In the genomic region with DNA sequence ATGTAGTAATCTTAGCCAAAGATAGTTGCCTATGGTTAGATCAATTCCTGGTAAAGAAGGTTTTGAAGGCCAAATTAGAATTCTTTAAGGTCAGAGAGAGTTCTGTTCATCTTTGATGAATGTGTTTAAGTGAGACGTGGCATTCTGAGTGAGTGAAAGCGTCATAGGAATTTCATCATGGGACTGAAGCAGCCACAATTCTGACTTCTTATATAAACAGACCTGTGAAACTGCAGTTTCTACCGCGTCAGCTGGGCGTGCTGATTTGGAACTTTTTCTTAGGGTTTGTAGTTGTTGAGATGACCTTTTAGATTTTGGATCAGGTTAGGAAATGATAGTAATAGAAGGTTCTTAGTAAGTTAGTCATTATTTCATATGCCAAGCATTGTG, we compare ENCODE assay signal across 1 cellular context.
TF ChIP-seq lines count a peak whose summit lies in the region.

No MANE protein-coding gene starts in this region.

TF ChIP-seq in HepG2, 621 proteins besides CTCF, POLR2A, EP300 and RAD21 (continued from another document):
- no peak for TF ChIP-seq SKIL (CRISPR knock-in tag; IDR thresholded peaks at IDR 0.05; ENCODE audit: borderline replicate concordance)
- no peak for TF ChIP-seq NR3C1 (CRISPR knock-in tag; IDR thresholded peaks at IDR 0.05)
- no peak for TF ChIP-seq HIVEP1 (CRISPR knock-in tag; IDR thresholded peaks at IDR 0.05)
- no peak for TF ChIP-seq NR2F6 (IDR thresholded peaks at IDR 0.05)
- TF ChIP-seq NR2F6 (CRISPR knock-in tag; IDR thresholded peaks at IDR 0.05), result no peak
- no peak for TF ChIP-seq ZNF343 (CRISPR knock-in tag; IDR thresholded peaks at IDR 0.05)
- no peak for TF ChIP-seq CBX5 (CRISPR knock-in tag; IDR thresholded peaks at IDR 0.05; ENCODE audit: borderline replicate concordance)
- no peak for TF ChIP-seq ZNF597 (CRISPR knock-in tag; IDR thresholded peaks at IDR 0.05)
- TF ChIP-seq, protein P1, sequence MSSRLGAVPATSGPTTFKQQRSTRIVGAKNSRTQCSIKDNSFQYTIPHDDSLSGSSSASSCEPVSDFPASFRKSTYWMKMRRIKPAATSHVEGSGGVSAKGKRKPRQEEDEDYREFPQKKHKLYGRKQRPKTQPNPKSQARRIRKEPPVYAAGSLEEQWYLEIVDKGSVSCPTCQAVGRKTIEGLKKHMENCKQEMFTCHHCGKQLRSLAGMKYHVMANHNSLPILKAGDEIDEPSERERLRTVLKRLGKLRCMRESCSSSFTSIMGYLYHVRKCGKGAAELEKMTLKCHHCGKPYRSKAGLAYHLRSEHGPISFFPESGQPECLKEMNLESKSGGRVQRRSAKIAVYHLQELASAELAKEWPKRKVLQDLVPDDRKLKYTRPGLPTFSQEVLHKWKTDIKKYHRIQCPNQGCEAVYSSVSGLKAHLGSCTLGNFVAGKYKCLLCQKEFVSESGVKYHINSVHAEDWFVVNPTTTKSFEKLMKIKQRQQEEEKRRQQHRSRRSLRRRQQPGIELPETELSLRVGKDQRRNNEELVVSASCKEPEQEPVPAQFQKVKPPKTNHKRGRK (CRISPR knock-in tag; IDR thresholded peaks at IDR 0.05), result no peak
- no peak for TF ChIP-seq GATA4 (IDR thresholded peaks at IDR 0.05; ENCODE audit: borderline replicate concordance, low read depth)
- TF ChIP-seq GTF3A (CRISPR knock-in tag; conservative IDR thresholded peaks at IDR 0.05), result no peak
- no peak for TF ChIP-seq ZNF446 (CRISPR knock-in tag; IDR thresholded peaks at IDR 0.05)
- TF ChIP-seq NR2C2 (CRISPR knock-in tag; IDR thresholded peaks at IDR 0.05; ENCODE audit: borderline replicate concordance), result peak; percentile 1; the same call in 1 of the 2 replicates
- TF ChIP-seq, protein P2, sequence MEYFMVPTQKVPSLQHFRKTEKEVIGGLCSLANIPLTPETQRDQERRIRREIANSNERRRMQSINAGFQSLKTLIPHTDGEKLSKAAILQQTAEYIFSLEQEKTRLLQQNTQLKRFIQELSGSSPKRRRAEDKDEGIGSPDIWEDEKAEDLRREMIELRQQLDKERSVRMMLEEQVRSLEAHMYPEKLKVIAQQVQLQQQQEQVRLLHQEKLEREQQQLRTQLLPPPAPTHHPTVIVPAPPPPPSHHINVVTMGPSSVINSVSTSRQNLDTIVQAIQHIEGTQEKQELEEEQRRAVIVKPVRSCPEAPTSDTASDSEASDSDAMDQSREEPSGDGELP (IDR thresholded peaks at IDR 0.05; ENCODE audit: borderline replicate concordance, low read depth), result peak; percentile 44; the same call in 1 of the 2 replicates
- TF ChIP-seq, protein P3, sequence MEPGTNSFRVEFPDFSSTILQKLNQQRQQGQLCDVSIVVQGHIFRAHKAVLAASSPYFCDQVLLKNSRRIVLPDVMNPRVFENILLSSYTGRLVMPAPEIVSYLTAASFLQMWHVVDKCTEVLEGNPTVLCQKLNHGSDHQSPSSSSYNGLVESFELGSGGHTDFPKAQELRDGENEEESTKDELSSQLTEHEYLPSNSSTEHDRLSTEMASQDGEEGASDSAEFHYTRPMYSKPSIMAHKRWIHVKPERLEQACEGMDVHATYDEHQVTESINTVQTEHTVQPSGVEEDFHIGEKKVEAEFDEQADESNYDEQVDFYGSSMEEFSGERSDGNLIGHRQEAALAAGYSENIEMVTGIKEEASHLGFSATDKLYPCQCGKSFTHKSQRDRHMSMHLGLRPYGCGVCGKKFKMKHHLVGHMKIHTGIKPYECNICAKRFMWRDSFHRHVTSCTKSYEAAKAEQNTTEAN (CRISPR knock-in tag; conservative IDR thresholded peaks at IDR 0.05), result no peak
- no peak for TF ChIP-seq ZNF563 (CRISPR knock-in tag; IDR thresholded peaks at IDR 0.05)
- 0 out of 4 replicates have a peak, but pooled peaks of 1 of the 2 experiments have one; percentile 39 for TF ChIP-seq ATF4 (CRISPR knock-in tag; IDR thresholded peaks at IDR 0.05)
